ENCODE assay signal across 16 cellular contexts in genomic region chr2:97965146-97965545, GRCh38.
"Had no signal": no experiment of that assay in that cellular context is flagged by ENCODE, and none has a peak within 500 bp of the region (broad histone marks: within the 10 kb centered on the region; RNA-seq: fewer than 3 reads in every experiment).

No MANE protein-coding gene starts in this region.

- H3K27me3 ChIP-seq: brain microvascular endothelial cell, esophagus muscularis mucosa, right atrium auricular region, tibial artery, uterus had no signal

- H3K36me3 ChIP-seq: brain microvascular endothelial cell, esophagus muscularis mucosa, right atrium auricular region, tibial artery, uterus had no signal

- H3K27ac Mint-ChIP-seq: activated naive CD4-positive, alpha-beta T cell treated with anti-CD3 and anti-CD28 coated beads, Interleukin-2, amount 50 U/mL, for 72 hours; effector memory CD8-positive, alpha-beta T cell; stimulated activated naive CD8-positive, alpha-beta T cell treated with anti-CD3 and anti-CD28 coated beads, Interleukin-15, Interleukin-2, amounts not matched to agents 100 ng/mL and 50 ng/mL, for 24 hours had no signal

- ATAC-seq: activated naive CD4-positive, alpha-beta T cell treated with anti-CD3 and anti-CD28 coated beads, Interleukin-2, amount 50 U/mL, for 72 hours; effector memory CD8-positive, alpha-beta T cell had no signal

- H3K36me3 Mint-ChIP-seq: activated naive CD4-positive, alpha-beta T cell treated with anti-CD3 and anti-CD28 coated beads, Interleukin-2, amount 50 U/mL, for 72 hours had no signal

- DNase-seq: activated CD4-positive, alpha-beta T cell treated with anti-CD3 and anti-CD28 coated beads, Interleukin-2, amount 50 U/mL, for 1 hour; activated CD4-positive, CD25-positive, alpha-beta regulatory T cell treated with anti-CD3 and anti-CD28 coated beads, Interleukin-2, amount 50 U/mL, for 72 hours; activated T-cell treated with anti-CD3 and anti-CD28 coated beads, Interleukin-2, amount 50 U/mL, for 1 hour; aorta; brain microvascular endothelial cell; central memory CD4-positive, alpha-beta T cell; effector memory CD8-positive, alpha-beta T cell; hippocampal formation; kidney glomerular epithelial cell; substantia nigra; tibial artery; uterus had no signal

- H3K27ac ChIP-seq: brain microvascular endothelial cell, esophagus muscularis mucosa, right atrium auricular region, tibial artery, uterus had no signal

- H3K9me3 ChIP-seq: esophagus muscularis mucosa, right atrium auricular region, tibial artery, uterus had no signal

- H3K27me3 Mint-ChIP-seq: effector memory CD8-positive, alpha-beta T cell; stimulated activated naive CD8-positive, alpha-beta T cell treated with anti-CD3 and anti-CD28 coated beads, Interleukin-15, Interleukin-2, amounts not matched to agents 100 ng/mL and 50 ng/mL, for 24 hours had no signal

- H3K4me3 ChIP-seq: esophagus muscularis mucosa, right atrium auricular region, tibial artery, uterus had no signal

- H3K9me3 Mint-ChIP-seq: activated naive CD4-positive, alpha-beta T cell treated with anti-CD3 and anti-CD28 coated beads, Interleukin-2, amount 50 U/mL, for 72 hours; effector memory CD8-positive, alpha-beta T cell; stimulated activated naive CD8-positive, alpha-beta T cell treated with anti-CD3 and anti-CD28 coated beads, Interleukin-15, Interleukin-2, amounts not matched to agents 100 ng/mL and 50 ng/mL, for 24 hours had no signal

- H3K4me3 Mint-ChIP-seq: stimulated activated naive CD8-positive, alpha-beta T cell treated with anti-CD3 and anti-CD28 coated beads, Interleukin-15, Interleukin-2, amounts not matched to agents 100 ng/mL and 50 ng/mL, for 24 hours had no signal
